In the genomic region with DNA sequence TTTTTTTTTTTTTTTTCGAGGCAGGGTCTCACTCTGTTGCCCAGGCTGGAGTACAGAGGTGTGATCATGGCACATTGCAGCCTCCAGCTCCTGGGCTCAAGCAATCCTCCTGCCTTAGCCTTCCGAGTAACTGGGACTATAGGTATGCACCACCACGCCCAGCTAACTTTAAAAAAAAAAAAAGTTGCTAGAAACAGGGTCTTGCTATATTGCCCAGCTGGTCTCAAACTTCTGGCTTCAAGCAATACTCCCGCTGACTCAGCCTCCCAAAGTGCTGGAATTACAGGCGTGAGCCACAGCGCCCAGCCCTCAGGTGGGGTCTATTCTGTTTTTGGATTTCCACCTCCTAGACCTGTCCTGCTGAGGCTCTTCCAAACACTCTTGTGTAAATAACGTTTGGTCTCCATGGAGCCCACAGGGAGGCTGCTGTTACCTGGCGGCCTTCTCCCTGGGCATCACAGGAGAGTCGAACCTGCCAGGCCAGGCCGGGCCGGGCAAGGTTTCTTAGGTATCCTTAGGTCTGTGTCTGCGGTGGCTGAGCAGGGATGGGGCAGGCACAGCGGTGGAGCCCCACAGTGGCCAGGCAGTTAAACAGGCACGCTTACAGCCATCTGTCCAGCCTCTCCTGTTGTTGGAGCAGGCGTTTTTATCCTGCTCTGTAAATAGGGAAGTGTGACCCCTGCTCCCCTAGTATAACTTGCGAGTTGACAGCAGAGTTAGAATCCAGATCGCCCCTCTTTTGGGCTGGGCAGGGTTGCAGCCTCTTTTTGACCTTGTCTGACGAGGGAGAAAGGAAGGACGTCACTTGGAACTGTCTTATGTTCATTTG, we compare ENCODE assay signal across 1 cellular context.
TF ChIP-seq lines count a peak whose summit lies in the region.

No MANE protein-coding gene starts in this region.

TF ChIP-seq in K562, 482 proteins besides CTCF, POLR2A, EP300 and RAD21:
- TF ChIP-seq POLR2G (IDR thresholded peaks at IDR 0.05; ENCODE audit: low read depth, low read length) (0 out of 2 replicates have a peak, but pooled peaks have one; percentile 17), RBM17 (IDR thresholded peaks at IDR 0.05; ENCODE audit: borderline replicate concordance, low read depth, low read length) (no peak), HDAC3 (IDR thresholded peaks at IDR 0.05; ENCODE audit: borderline replicate concordance, partially characterized antibody) (no peak), SREBF2 (CRISPR knock-in tag; IDR thresholded peaks at IDR 0.05) (no peak), RBM14 (IDR thresholded peaks at IDR 0.05; ENCODE audit: borderline replicate concordance, insufficient read depth, low read depth, low read length) (no peak), FOXP1 (CRISPR knock-in tag; IDR thresholded peaks at IDR 0.05) (no peak), POLR2AphosphoS2 (IDR thresholded peaks at IDR 0.05; ENCODE audit: low read length) (no peak), SPI1 (IDR thresholded peaks at IDR 0.05; ENCODE audit: borderline replicate concordance, low read depth, low read length) (peak; percentile 57; the same call in 1 of the 2 replicates), ZNF766 (CRISPR knock-in tag; conservative IDR thresholded peaks at IDR 0.05) (0 out of 2 replicates have a peak, but pooled peaks have one; percentile 31), ZNF644 (tag; IDR thresholded peaks at IDR 0.05; ENCODE audit: low read depth) (no peak), ZNF121 (CRISPR knock-in tag; conservative IDR thresholded peaks at IDR 0.05) (peak; percentile 97)
- TF ChIP-seq, protein P1, sequence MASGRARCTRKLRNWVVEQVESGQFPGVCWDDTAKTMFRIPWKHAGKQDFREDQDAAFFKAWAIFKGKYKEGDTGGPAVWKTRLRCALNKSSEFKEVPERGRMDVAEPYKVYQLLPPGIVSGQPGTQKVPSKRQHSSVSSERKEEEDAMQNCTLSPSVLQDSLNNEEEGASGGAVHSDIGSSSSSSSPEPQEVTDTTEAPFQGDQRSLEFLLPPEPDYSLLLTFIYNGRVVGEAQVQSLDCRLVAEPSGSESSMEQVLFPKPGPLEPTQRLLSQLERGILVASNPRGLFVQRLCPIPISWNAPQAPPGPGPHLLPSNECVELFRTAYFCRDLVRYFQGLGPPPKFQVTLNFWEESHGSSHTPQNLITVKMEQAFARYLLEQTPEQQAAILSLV (tag; IDR thresholded peaks at IDR 0.05), result no peak
- TF ChIP-seq, protein P2, sequence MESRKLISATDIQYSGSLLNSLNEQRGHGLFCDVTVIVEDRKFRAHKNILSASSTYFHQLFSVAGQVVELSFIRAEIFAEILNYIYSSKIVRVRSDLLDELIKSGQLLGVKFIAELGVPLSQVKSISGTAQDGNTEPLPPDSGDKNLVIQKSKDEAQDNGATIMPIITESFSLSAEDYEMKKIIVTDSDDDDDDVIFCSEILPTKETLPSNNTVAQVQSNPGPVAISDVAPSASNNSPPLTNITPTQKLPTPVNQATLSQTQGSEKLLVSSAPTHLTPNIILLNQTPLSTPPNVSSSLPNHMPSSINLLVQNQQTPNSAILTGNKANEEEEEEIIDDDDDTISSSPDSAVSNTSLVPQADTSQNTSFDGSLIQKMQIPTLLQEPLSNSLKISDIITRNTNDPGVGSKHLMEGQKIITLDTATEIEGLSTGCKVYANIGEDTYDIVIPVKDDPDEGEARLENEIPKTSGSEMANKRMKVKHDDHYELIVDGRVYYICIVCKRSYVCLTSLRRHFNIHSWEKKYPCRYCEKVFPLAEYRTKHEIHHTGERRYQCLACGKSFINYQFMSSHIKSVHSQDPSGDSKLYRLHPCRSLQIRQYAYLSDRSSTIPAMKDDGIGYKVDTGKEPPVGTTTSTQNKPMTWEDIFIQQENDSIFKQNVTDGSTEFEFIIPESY (CRISPR knock-in tag; IDR thresholded peaks at IDR 0.05), result peak; percentile 79
